10 cellular contexts compared by ENCODE assay signal in the genomic region with DNA sequence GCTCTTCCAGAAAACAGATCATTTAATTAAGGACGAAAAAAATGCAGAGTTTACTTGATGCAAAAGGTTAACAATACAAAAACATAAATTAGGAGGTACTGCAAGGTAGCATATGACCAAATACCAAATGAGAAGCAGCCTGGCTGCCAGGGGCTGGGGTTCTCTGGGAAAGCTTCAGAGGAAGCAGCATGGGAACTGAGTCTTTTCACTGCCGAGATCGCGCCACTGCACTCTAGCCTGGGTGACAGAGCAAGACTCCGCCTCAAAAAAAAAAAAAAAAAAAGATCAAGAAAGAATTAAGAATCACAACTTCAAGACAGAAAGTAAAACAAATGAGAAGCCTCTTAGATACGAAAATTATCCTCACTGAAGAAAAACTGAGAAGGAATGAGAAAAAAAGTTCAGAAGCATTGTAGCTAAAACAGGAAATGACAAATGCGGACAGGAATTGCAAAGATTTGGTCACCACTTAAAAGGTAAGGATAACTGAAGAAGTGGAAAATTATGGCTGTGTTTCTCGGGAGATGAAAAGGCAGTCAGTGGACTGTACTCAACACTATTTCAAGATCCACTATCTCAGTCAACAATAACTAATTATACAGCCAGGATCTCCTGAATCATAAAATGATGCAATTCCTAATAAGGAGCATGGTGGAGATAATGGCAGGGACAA. TPM values are rescaled to one million over a fixed set of nuclear protein-coding genes. Genes with fewer than 3 reads are reported as not detected.
DNase-seq lines count a peak whose midpoint lies in the region; ATAC-seq, FAIRE-seq and TF ChIP-seq lines count a peak whose summit lies in the region.
"Had no signal": no experiment of that assay in that cellular context is flagged by ENCODE, and none has a peak within 500 bp of the region (broad histone marks: within the 10 kb centered on the region; RNA-seq: fewer than 3 reads in every experiment).

No MANE protein-coding gene starts in this region.

- FAIRE-seq in HepG2 (lab: Jason Lieb, UNC) (no peak), astrocyte (lab: Jason Lieb, UNC) (peak; percentile 58), keratinocyte (lab: Jason Lieb, UNC) (peak; percentile 82)

- 81% methylated on average over 8 of the region's 8 CpGs for WGBS in HepG2 (ENCODE audit: low lambda C conversion rate)
- WGBS in right lobe of liver (ENCODE audit: insufficient coverage, low coverage, low lambda C conversion rate, missing lambda C conversion rate) = 52% methylated on average over 8 of the region's 8 CpGs
- 39 to 40% methylated on average over 8 of the region's 8 CpGs for WGBS in lower leg skin, 2 donors

- no peak overlapping the region for H2AFZ ChIP-seq in HepG2 (ENCODE audit: low read length)
- H2AFZ ChIP-seq in astrocyte (ENCODE audit: low read depth, low read length) = no peak overlapping the region
- peak overlapping the region; percentile 42 for H2AFZ ChIP-seq in keratinocyte (ENCODE audit: control insufficient read depth, low read length)

- H3K27me3 ChIP-seq in HepG2 (ENCODE audit: control insufficient read depth in 1 of 2, insufficient read depth in 2 of 2, low read length in 2 of 2) = no peaks in the 10 kb centered on the region; a peak in 1 of 5 replicates
- H3K27me3 ChIP-seq in right lobe of liver = no peaks in the 10 kb centered on the region
- no peaks in the 10 kb centered on the region for H3K27me3 ChIP-seq in astrocyte (ENCODE audit: insufficient read depth, low read length)
- H3K27me3 ChIP-seq in keratinocyte (ENCODE audit: control insufficient read depth, extremely low read depth, insufficient read depth, low read length) = no peaks in the 10 kb centered on the region

- intact Hi-C loops in HepG2 (cut with micrococcal nuclease; ENCODE audit: unreplicated experiment) (no loop called here), right lobe of liver (cut with DNase I) (loop anchor here in 1 of 2 donors (10.0 kb wide), 1 partner anchor 105 kb away; no protein-coding TSS in a partner anchor), lower leg skin (cut with DNase I; ENCODE audit: low total_unique reads) (no loop called here)

- no peak for TF ChIP-seq RAD21 in HepG2 (CRISPR knock-in tag; IDR thresholded peaks at IDR 0.05)

- peaks cover 56% of the 10 kb centered on the region for H3K4me1 ChIP-seq in HepG2 (ENCODE audit: insufficient read depth, low read length)
- H3K4me1 ChIP-seq in right lobe of liver = peaks cover 0 to 14% (median 6%) of the 10 kb centered on the region in 4 donors
- H3K4me1 ChIP-seq in astrocyte (ENCODE audit: insufficient read depth, low read length) = peaks cover 54% of the 10 kb centered on the region
- H3K4me1 ChIP-seq in keratinocyte (ENCODE audit: control insufficient read depth, extremely low read depth, insufficient read depth, low read length) = peaks cover 59% of the 10 kb centered on the region

- TF ChIP-seq POLR2A in HepG2 (IDR thresholded peaks at IDR 0.05; ENCODE audit: insufficient read depth in 1 of 2, low read depth in 2 of 2, low read length in 2 of 2) (no peak), right lobe of liver (IDR thresholded peaks at IDR 0.05) (no peak), lower leg skin (IDR thresholded peaks at IDR 0.05) (no peak)

- H3K27ac ChIP-seq in HepG2 (ENCODE audit: extremely low read length, insufficient read depth, low read length) = peak overlapping the region; percentile 3
- H3K27ac ChIP-seq in right lobe of liver = peak overlapping the region in 1 of 3 donors; percentile 24
- peak overlapping the region; percentile 77 for H3K27ac ChIP-seq in astrocyte (ENCODE audit: low read depth, low read length)
- H3K27ac ChIP-seq in keratinocyte (ENCODE audit: control insufficient read depth, insufficient read depth, low read length) = peak overlapping the region; percentile 84

- no peaks in the 10 kb centered on the region for H3K27me3 Mint-ChIP-seq in astrocyte (ENCODE audit: low read depth, unreplicated experiment)

- peaks cover 44% of the 10 kb centered on the region for H3K4me1 Mint-ChIP-seq in astrocyte (ENCODE audit: low read depth, unreplicated experiment)
- H3K4me1 Mint-ChIP-seq: stimulated activated effector memory CD8-positive, alpha-beta T cell treated with anti-CD3 and anti-CD28 coated beads, Interleukin-12 subunit alpha, Interleukin-12 subunit beta, amount 100 ng/mL, for 72 hours had no signal

- TF ChIP-seq CTCF in HepG2 (CRISPR knock-in tag; IDR thresholded peaks at IDR 0.05) (no peak), right lobe of liver (IDR thresholded peaks at IDR 0.05) (no peak), astrocyte (IDR thresholded peaks at IDR 0.05; ENCODE audit: insufficient read depth, low read depth, low read length) (no peak), keratinocyte (optimal IDR thresholded peaks at IDR 0.05 in 1 of 3, IDR thresholded peaks at IDR 0.05 in 1 of 3, conservative IDR thresholded peaks at IDR 0.05 in 1 of 3; ENCODE audit: extremely low read depth in 1 of 3, insufficient read depth in 2 of 3, low read length in 3 of 3) (no peak), lower leg skin (IDR thresholded peaks at IDR 0.05) (no peak)

- BruUV-seq in HepG2 (replicated peaks; lab: Mats Ljungman, UMichigan) = no TSS peak

- no peak for ATAC-seq in HepG2
- ATAC-seq in right lobe of liver = no peak
- no peak for ATAC-seq in GM21367 (IDR thresholded peaks at IDR 0.05; ENCODE audit: unreplicated experiment)
- ATAC-seq: stimulated activated effector memory CD8-positive, alpha-beta T cell treated with anti-CD3 and anti-CD28 coated beads, Interleukin-12 subunit alpha, Interleukin-12 subunit beta, amount 100 ng/mL, for 72 hours had no signal

- TF ChIP-seq EP300 in HepG2 (IDR thresholded peaks at IDR 0.05; ENCODE audit: low read depth in 2 of 2, low read length in 2 of 2) (no peak), HepG2 (CRISPR knock-in tag; IDR thresholded peaks at IDR 0.05; ENCODE audit: borderline replicate concordance) (no peak)

- H3K9me3 ChIP-seq in HepG2 (ENCODE audit: low read length) (no peaks in the 10 kb centered on the region), right lobe of liver (no peaks in the 10 kb centered on the region), astrocyte (ENCODE audit: insufficient read depth, low read depth, low read length) (no peaks in the 10 kb centered on the region), keratinocyte (ENCODE audit: control insufficient read depth, low read depth, low read length) (no peaks in the 10 kb centered on the region)

- H3K4me2 ChIP-seq in HepG2 (ENCODE audit: low read depth, low read length) (peak overlapping the region; percentile 30; the same call in 1 of the 2 replicates), astrocyte (ENCODE audit: low read length) (peak overlapping the region; percentile 84), keratinocyte (ENCODE audit: control insufficient read depth, extremely low read depth, insufficient read depth, low read depth, low read length) (peak overlapping the region; percentile 98)

- H3K9me3 Mint-ChIP-seq in astrocyte (ENCODE audit: unreplicated experiment) = peaks cover 2% of the 10 kb centered on the region
- H3K9me3 Mint-ChIP-seq: stimulated activated effector memory CD8-positive, alpha-beta T cell treated with anti-CD3 and anti-CD28 coated beads, Interleukin-12 subunit alpha, Interleukin-12 subunit beta, amount 100 ng/mL, for 72 hours had no signal

- no peak for DNase-seq in HepG2 (ENCODE audit: low spot score)
- no peak for DNase-seq in right lobe of liver
- peak; percentile 83 for DNase-seq in astrocyte (ENCODE audit: low read depth)
- no peak for DNase-seq in keratinocyte (ENCODE audit: low read depth, low spot score)
- no peak for DNase-seq in SHP77 (lab: John Stamatoyannopoulos, UW)
- DNase-seq in lower leg skin (ENCODE audit: low spot score in 2 of 2) = no peak
- DNase-seq in mesenteric fat pad (ENCODE audit: low spot score) = no peak
- DNase-seq: activated CD4-positive, alpha-beta T cell treated with anti-CD3 and anti-CD28 coated beads for 4 hours had no signal

- peaks cover 14% of the 10 kb centered on the region for H4K20me1 ChIP-seq in HepG2 (ENCODE audit: insufficient read depth, low read length)
- peaks cover 13% of the 10 kb centered on the region for H4K20me1 ChIP-seq in astrocyte (ENCODE audit: insufficient read depth, low read length)
- no peaks in the 10 kb centered on the region for H4K20me1 ChIP-seq in keratinocyte (ENCODE audit: control insufficient read depth, extremely low read depth, insufficient read depth, low read length)

- H3K4me3 ChIP-seq in HepG2 (replicated peaks in 1 of 3; ENCODE audit: insufficient read depth in 1 of 3, low read depth in 2 of 3, low read length in 3 of 3) (no peak overlapping the region), right lobe of liver (no peak overlapping the region), astrocyte (ENCODE audit: insufficient read depth, low read depth, low read length) (peak overlapping the region; percentile 44), keratinocyte (ENCODE audit: control insufficient read depth in 2 of 3, extremely low read depth in 1 of 3, insufficient read depth in 2 of 3, low read depth in 1 of 3, low read length in 3 of 3) (peak overlapping the region in 2 of 3 experiments; percentile 67 to 71), lower leg skin (ENCODE audit: low read depth, poor library complexity, severe bottlenecking) (no peak overlapping the region)

- peak overlapping the region; percentile 72 for H3K4me3 Mint-ChIP-seq in astrocyte (ENCODE audit: unreplicated experiment)
- H3K4me3 Mint-ChIP-seq: stimulated activated effector memory CD8-positive, alpha-beta T cell treated with anti-CD3 and anti-CD28 coated beads, Interleukin-12 subunit alpha, Interleukin-12 subunit beta, amount 100 ng/mL, for 72 hours had no signal

- no peaks in the 10 kb centered on the region for H3K9me1 ChIP-seq in keratinocyte (ENCODE audit: control insufficient read depth, extremely low read depth, insufficient read depth, low read length)

- peaks cover 1 to 2% of the 10 kb centered on the region in 2 experiments; a peak in 2 of 5 replicates for H3K36me3 ChIP-seq in HepG2 (replicated peaks in 1 of 2; ENCODE audit: control insufficient read depth in 1 of 2, insufficient read depth in 2 of 2, low read length in 2 of 2)
- no peaks in the 10 kb centered on the region for H3K36me3 ChIP-seq in right lobe of liver
- H3K36me3 ChIP-seq in astrocyte (ENCODE audit: insufficient read depth, low read length) = no peaks in the 10 kb centered on the region
- no peaks in the 10 kb centered on the region for H3K36me3 ChIP-seq in keratinocyte (ENCODE audit: control insufficient read depth in 2 of 2, extremely low read depth in 1 of 2, insufficient read depth in 2 of 2, low read length in 2 of 2)

- dilution Hi-C loops in keratinocyte (cut with MboI; ENCODE audit: extremely low pct_ligation_motif_present, low sequenced_read_pairs) = no loop called here

- in situ Hi-C loops in HepG2 (cut with HindIII; ENCODE audit: extremely low pct_ligation_motif_present, low pct_unique_long_range_greater_than_20kb) = no loop called here

- H3K9ac ChIP-seq in HepG2 (ENCODE audit: insufficient read depth, low read depth, low read length) (no peak overlapping the region), astrocyte (ENCODE audit: low read length) (peak overlapping the region; percentile 79), keratinocyte (ENCODE audit: control insufficient read depth, extremely low read depth, insufficient read depth, low read length) (peak overlapping the region; percentile 74)

- H3K27ac Mint-ChIP-seq in astrocyte (ENCODE audit: unreplicated experiment) = peak overlapping the region; percentile 93
- H3K27ac Mint-ChIP-seq: stimulated activated effector memory CD8-positive, alpha-beta T cell treated with anti-CD3 and anti-CD28 coated beads, Interleukin-12 subunit alpha, Interleukin-12 subunit beta, amount 100 ng/mL, for 72 hours had no signal

- no peaks in the 10 kb centered on the region for H3K36me3 Mint-ChIP-seq in astrocyte (ENCODE audit: low read depth, unreplicated experiment)
- H3K36me3 Mint-ChIP-seq: stimulated activated effector memory CD8-positive, alpha-beta T cell treated with anti-CD3 and anti-CD28 coated beads, Interleukin-12 subunit alpha, Interleukin-12 subunit beta, amount 100 ng/mL, for 72 hours had no signal

- POLR2A ChIA-PET in HepG2 (lab: Yijun Ruan, JAX) = interaction anchor here (1.3 kb wide), 1 partner anchor 82 kb away, joined by 4 read pairs; no protein-coding TSS in a partner anchor

- H3K79me2 ChIP-seq in HepG2 (ENCODE audit: insufficient read depth, low read length) (peaks cover 90% of the 10 kb centered on the region), astrocyte (ENCODE audit: insufficient read depth, low read length) (peaks cover 87% of the 10 kb centered on the region), keratinocyte (ENCODE audit: control insufficient read depth, insufficient read depth, low read length) (peaks cover 79% of the 10 kb centered on the region)

- CTCF ChIA-PET in HepG2 (lab: Yijun Ruan, JAX; ENCODE audit: low intra/inter-chr PET ratio, low total read pairs) = no interaction called here

RNA-seq across cellular contexts. Expression of a gene that starts 4.3 kb away (rescaled TPM):
- total RNA-seq in HepG2 (2016; rRNA removed; fragmentation: Illumina TruSeq; extraction: Trizol) (67.5 and 99.8 TPM in 2 replicates), right lobe of liver (10 to 100 TPM; 34.6 to 52.8 (median 40.8) TPM), astrocyte (76.3 and 90.8 TPM in 2 replicates), lower leg skin (100 to 1,000 TPM in 3 of 4 donors, 10 to 100 TPM in 1; 81.7 to 134 (median 114) TPM), mesenteric fat pad (97.2 TPM)
- 127 and 147 TPM in 2 replicates for total RNA-seq in HepG2 (2016; cell fraction: cytosol; rRNA removed; fragmentation: Illumina TruSeq; extraction: Trizol; ENCODE audit: low read depth)
- 68.9 and 96.4 TPM in 2 replicates for total RNA-seq in HepG2 (2016; cell fraction: insoluble cytoplasmic fraction; rRNA removed; fragmentation: Illumina TruSeq; extraction: Trizol)
- total RNA-seq in HepG2 (2016; cell fraction: membrane; rRNA removed; fragmentation: Illumina TruSeq; extraction: Trizol) = 82.3 and 91.0 TPM in 2 replicates
- 59.8 and 61.0 TPM in 2 replicates for total RNA-seq in HepG2 (2016; cell fraction: nucleus; rRNA removed; fragmentation: Illumina TruSeq; extraction: Trizol)
- polyA plus RNA-seq in HepG2 (2011; rRNA removed) (40.3 and 45.8 TPM in 2 replicates), keratinocyte (44.9 to 72.6 TPM (median 71.8 TPM) in 3 replicates)
- polyA plus RNA-seq in HepG2 (2011; cell fraction: cytosol; rRNA removed) = 21.7 and 32.6 TPM in 2 replicates
- polyA plus RNA-seq in HepG2 (2011; cell fraction: nucleus; rRNA removed) = 33.2 and 41.7 TPM in 2 replicates
- polyA plus RNA-seq in HepG2 (2012) = 73.2 and 109 TPM in 2 replicates
- polyA plus RNA-seq in HepG2 (2016; cell fraction: cytosol; fragmentation: Illumina TruSeq; extraction: Trizol; ENCODE audit: low read depth) = 13.9 and 14.1 TPM in 2 replicates
- polyA plus RNA-seq in HepG2 (2016; cell fraction: insoluble cytoplasmic fraction; fragmentation: Illumina TruSeq; extraction: Trizol; ENCODE audit: low read depth) = 101 and 102 TPM in 2 replicates
- 27.0 and 27.3 TPM in 2 replicates for polyA plus RNA-seq in HepG2 (2016; cell fraction: membrane; fragmentation: Illumina TruSeq; extraction: Trizol; ENCODE audit: low read depth)
- polyA plus RNA-seq in HepG2 (2016; cell fraction: nucleus; fragmentation: Illumina TruSeq; extraction: Trizol; ENCODE audit: insufficient read depth, low read depth) = 55.0 TPM in 2 replicates
- polyA minus RNA-seq in HepG2 (2011; rRNA and poly(A)+ RNA removed; ENCODE audit: low replicate concordance) = 19.0 and 33.7 TPM in 2 replicates
- 67.6 and 75.0 TPM in 2 replicates for polyA minus RNA-seq in HepG2 (2011; cell fraction: cytosol; rRNA and poly(A)+ RNA removed)
- 90.5 and 106 TPM in 2 replicates for polyA minus RNA-seq in HepG2 (2011; cell fraction: nucleus; rRNA and poly(A)+ RNA removed)
- polyA plus RNA-seq in keratinocyte (2011; ENCODE audit: low read depth) = 68.7 TPM
- polyA plus RNA-seq in keratinocyte (2011; cell fraction: cytosol; rRNA removed) = 62.6 and 94.0 TPM in 2 replicates
- polyA plus RNA-seq in keratinocyte (2011; cell fraction: nucleus; rRNA removed) = 53.4 and 58.7 TPM in 2 replicates
- 36.9 and 65.6 TPM in 2 replicates for polyA plus RNA-seq in keratinocyte (2012; ENCODE audit: low replicate concordance)
- 10.3 to 54.1 TPM (median 27.0 TPM) in 3 replicates for polyA minus RNA-seq in keratinocyte
- 56.6 TPM for polyA minus RNA-seq in keratinocyte (2011; cell fraction: cytosol; rRNA and poly(A)+ RNA removed)
- polyA minus RNA-seq in keratinocyte (2011; cell fraction: nucleus; rRNA and poly(A)+ RNA removed) = 21.1 and 45.1 TPM in 2 replicates

RNA-seq across cellular contexts. Expression of a gene that starts 4.7 kb away (rescaled TPM):
- total RNA-seq in HepG2 (2016; rRNA removed; fragmentation: Illumina TruSeq; extraction: Trizol) (22.5 and 24.7 TPM in 2 replicates), right lobe of liver (10 to 100 TPM; 13.0 to 55.1 (median 34.4) TPM), astrocyte (14.1 and 16.5 TPM in 2 replicates), lower leg skin (10 to 100 TPM; 80.6 to 85.9 (median 81.7) TPM), mesenteric fat pad (14.7 TPM)
- 2.8 and 3.4 TPM in 2 replicates for total RNA-seq in HepG2 (2016; cell fraction: cytosol; rRNA removed; fragmentation: Illumina TruSeq; extraction: Trizol; ENCODE audit: low read depth)
- 23.3 TPM in 2 replicates for total RNA-seq in HepG2 (2016; cell fraction: insoluble cytoplasmic fraction; rRNA removed; fragmentation: Illumina TruSeq; extraction: Trizol)
- 18.1 and 21.3 TPM in 2 replicates for total RNA-seq in HepG2 (2016; cell fraction: membrane; rRNA removed; fragmentation: Illumina TruSeq; extraction: Trizol)
- total RNA-seq in HepG2 (2016; cell fraction: nucleus; rRNA removed; fragmentation: Illumina TruSeq; extraction: Trizol) = 15.8 TPM in 2 replicates
- polyA plus RNA-seq in HepG2 (2011; rRNA removed) (21.2 and 21.4 TPM in 2 replicates), keratinocyte (15.1 to 22.3 TPM (median 18.0 TPM) in 3 replicates)
- polyA plus RNA-seq in HepG2 (2011; cell fraction: cytosol; rRNA removed) = 16.7 and 19.2 TPM in 2 replicates
- polyA plus RNA-seq in HepG2 (2011; cell fraction: nucleus; rRNA removed) = 9.7 and 10.8 TPM in 2 replicates
- 35.4 and 36.3 TPM in 2 replicates for polyA plus RNA-seq in HepG2 (2012)
- polyA plus RNA-seq in HepG2 (2016; cell fraction: cytosol; fragmentation: Illumina TruSeq; extraction: Trizol; ENCODE audit: low read depth) = 2.6 and 2.8 TPM in 2 replicates
- polyA plus RNA-seq in HepG2 (2016; cell fraction: insoluble cytoplasmic fraction; fragmentation: Illumina TruSeq; extraction: Trizol; ENCODE audit: low read depth) = 30.8 and 30.9 TPM in 2 replicates
- polyA plus RNA-seq in HepG2 (2016; cell fraction: membrane; fragmentation: Illumina TruSeq; extraction: Trizol; ENCODE audit: low read depth) = 12.6 and 14.5 TPM in 2 replicates
- 25.4 and 26.3 TPM in 2 replicates for polyA plus RNA-seq in HepG2 (2016; cell fraction: nucleus; fragmentation: Illumina TruSeq; extraction: Trizol; ENCODE audit: insufficient read depth, low read depth)
- polyA minus RNA-seq in HepG2 (2011; rRNA and poly(A)+ RNA removed; ENCODE audit: low replicate concordance) = 8.3 and 28.5 TPM in 2 replicates
- polyA minus RNA-seq in HepG2 (2011; cell fraction: cytosol; rRNA and poly(A)+ RNA removed) = 31.9 and 34.1 TPM in 2 replicates
- polyA minus RNA-seq in HepG2 (2011; cell fraction: nucleus; rRNA and poly(A)+ RNA removed) = 15.5 and 17.7 TPM in 2 replicates
- polyA plus RNA-seq in keratinocyte (2011; ENCODE audit: low read depth) = 15.1 TPM
- polyA plus RNA-seq in keratinocyte (2011; cell fraction: cytosol; rRNA removed) = 15.6 and 23.6 TPM in 2 replicates
- 13.6 and 16.4 TPM in 2 replicates for polyA plus RNA-seq in keratinocyte (2011; cell fraction: nucleus; rRNA removed)
- polyA plus RNA-seq in keratinocyte (2012; ENCODE audit: low replicate concordance) = 20.2 and 30.0 TPM in 2 replicates
- 7.1 to 13.6 TPM (median 10.7 TPM) in 3 replicates for polyA minus RNA-seq in keratinocyte
- 37.8 TPM for polyA minus RNA-seq in keratinocyte (2011; cell fraction: cytosol; rRNA and poly(A)+ RNA removed)
- polyA minus RNA-seq in keratinocyte (2011; cell fraction: nucleus; rRNA and poly(A)+ RNA removed) = 15.7 and 19.1 TPM in 2 replicates

Comparison
In these comparisons a context has a peak if more than half of its experiments do, and no peak if none do; other contexts are left out.
1. H3K4me2 ChIP-seq: peak in every context shown above with its lines; median percentile 98 in keratinocyte; 84 in astrocyte; 30 in HepG2.
2. H3K4me3 ChIP-seq: peak in astrocyte (single experiment) and keratinocyte (2 of 3); none in HepG2 (0 of 3), right lobe of liver (0 of 3) and lower leg skin (single experiment).